Comparison of ENCODE assay signal across 30 cellular contexts in the genomic region with DNA sequence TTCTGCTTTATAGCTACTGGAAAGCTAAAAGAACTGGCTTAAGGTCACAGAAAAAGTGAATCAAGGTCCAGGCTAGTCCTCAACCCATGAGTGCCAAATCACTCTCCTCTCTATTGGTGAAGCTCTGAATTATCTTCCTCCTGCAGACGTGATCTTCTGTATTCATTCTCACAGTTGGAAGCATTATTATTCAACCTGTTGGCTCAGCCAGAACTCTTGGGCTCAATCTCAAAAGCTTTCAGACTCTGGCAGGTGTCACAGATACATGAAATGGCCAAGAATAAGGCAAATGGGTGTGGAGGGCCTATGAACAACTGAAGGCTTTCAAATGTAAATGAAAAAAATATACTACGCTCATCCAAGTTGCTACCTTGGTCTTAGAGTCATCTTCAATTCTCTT.
DNase-seq lines count a peak whose midpoint lies in the region; ATAC-seq, FAIRE-seq and TF ChIP-seq lines count a peak whose summit lies in the region.
"Had no signal": no experiment of that assay in that cellular context is flagged by ENCODE, and none has a peak within 500 bp of the region (broad histone marks: within the 10 kb centered on the region; RNA-seq: fewer than 3 reads in every experiment).

No MANE protein-coding gene starts in this region.

- SMC1A ChIA-PET in GM12878 (lab: Charles Lee; ENCODE audit: uncharacterized antibody, unreplicated experiment) = interaction anchor here (0.7 to 2.5 kb wide), 14 partner anchors 8 to 196 kb away, joined by 3 to 7 read pairs (median 4); no protein-coding TSS in a partner anchor

- H3K4me2 ChIP-seq in IMR-90 (ENCODE audit: low read depth, low read length) (peak overlapping the region; percentile 79), GM12878 (ENCODE audit: control insufficient read depth, insufficient read depth) (peak overlapping the region; percentile 33; the same call in 1 of the 2 replicates)
- H3K4me2 ChIP-seq: A549, neural progenitor cell had no signal

- no peak overlapping the region for H2BK5ac ChIP-seq in IMR-90 (ENCODE audit: low read depth, low read length, poor library complexity, severe bottlenecking)

- H3K9me1 ChIP-seq in IMR-90 (ENCODE audit: insufficient read depth, low read length) = peaks cover 15% of the 10 kb centered on the region

- FAIRE-seq in GM12878 (lab: Jason Lieb, UNC) = no peak
- FAIRE-seq: A549, islet of Langerhans, pancreas had no signal

- peak overlapping the region; percentile 88 for H3K14ac ChIP-seq in IMR-90 (replicated peaks; ENCODE audit: low read depth, low read length)

- H4K8ac ChIP-seq in IMR-90 (ENCODE audit: low read depth in 2 of 2, low read length in 2 of 2) = peak overlapping the region in 1 of 2 experiments; percentile 8; a peak in 1 of 4 replicates

- intact Hi-C loops in IMR-90 (cut with micrococcal nuclease) = no loop called here
- intact Hi-C loops in GM12878 (cut with micrococcal nuclease; ENCODE audit: unreplicated experiment) = loop anchor here (1.0 to 10.0 kb wide), 3 partner anchors 183 to 323 kb away; no protein-coding TSS in a partner anchor

- H3K56ac ChIP-seq in IMR-90 (ENCODE audit: extremely low read depth, insufficient read depth, low read length) = peak overlapping the region; percentile 19; the same call in 1 of the 2 replicates

- H3K9ac ChIP-seq in IMR-90 (ENCODE audit: low read depth, low read length) = no peak overlapping the region
- no peak overlapping the region for H3K9ac ChIP-seq in GM12878 (ENCODE audit: control insufficient read depth, insufficient read depth, low read length)
- H3K9ac ChIP-seq: neural progenitor cell had no signal

- H2AFZ ChIP-seq in IMR-90 (replicated peaks; ENCODE audit: low read length, poor library complexity) = no peak overlapping the region
- H2AFZ ChIP-seq in GM12878 (ENCODE audit: control insufficient read depth, low read depth, low read length) = no peak overlapping the region
- H2AFZ ChIP-seq: neural progenitor cell, PC-9 had no signal

- no peak overlapping the region; the same call in 1 of the 2 replicates for H4K5ac ChIP-seq in IMR-90 (ENCODE audit: low read depth, low read length)

- DNase-seq in IMR-90 = no peak
- no peak for DNase-seq in GM12878 (ENCODE audit: low read depth, low spot score)
- DNase-seq in AG08396 (ENCODE audit: low spot score) = no peak
- DNase-seq in erythroblast (lab: John Stamatoyannopoulos, UW) = no peak
- DNase-seq in cortex of kidney (lab: John Stamatoyannopoulos, UW) = no peak
- DNase-seq in epidermal melanocyte (ENCODE audit: insufficient read length, low spot score) = no peak
- DNase-seq: activated CD4-positive, alpha-beta T cell treated with anti-CD3 and anti-CD28 coated beads, Interleukin-2, amount 50 U/mL, for 48 hours; activated naive CD8-positive, alpha-beta T cell treated with anti-CD3 and anti-CD28 coated beads, Interleukin-2, amount 50 U/mL, for 24 hours; activated T-cell treated with anti-CD3 and anti-CD28 coated beads, Interleukin-2, amount 50 U/mL, for 72 hours; AML-193; CD4-positive, CD25-positive, alpha-beta regulatory T cell; effector memory CD4-positive, alpha-beta T cell; KG1; NCI-H1436 treated with DMSO at 0.1 percent for 48 hours; NCI-H2107; NK-92 treated with Interleukin-12 subunit alpha and Interleukin-12 subunit beta, amount 100 ng/mL, for 24 hours; pancreas; PC-9; retina; stimulated activated CD4-positive, alpha-beta T cell treated with anti-CD3 and anti-CD28 coated beads, Interleukin-1b, Interleukin-23, amount 100 ng/mL, for 48 hours; stimulated activated naive CD8-positive, alpha-beta T cell treated with anti-CD3 and anti-CD28 coated beads, Interleukin-15, Interleukin-2, amounts not matched to agents 100 U/mL and 50 U/mL, for 24 hours had no signal

- CTCF ChIA-PET in IMR-90 (lab: Yijun Ruan, JAX) = no interaction called here
- CTCF ChIA-PET in GM12878 (lab: Yijun Ruan, JAX) = interaction anchor here (0.6 to 0.9 kb wide), 2 partner anchors 115 to 542 kb away, joined by 3 read pairs; no protein-coding TSS in a partner anchor

- in situ Hi-C loops in IMR-90 (cut with MboI; ENCODE audit: low sequenced_read_pairs) (no loop called here), GM12878 (cut with MboI) (no loop called here)

- peak overlapping the region; percentile 77 for H3K23ac ChIP-seq in IMR-90 (ENCODE audit: low read depth, low read length)

- POLR2A ChIA-PET in IMR-90 (lab: Charles Lee; ENCODE audit: unreplicated experiment) (interaction anchor here (0.6 kb wide), 1 partner anchor 83 kb away, joined by 3 read pairs; no protein-coding TSS in a partner anchor), GM12878 (lab: Charles Lee) (interaction anchor here (0.8 to 1.6 kb wide), 2 partner anchors 14 to 52 kb away, joined by 4 to 6 read pairs; no protein-coding TSS in a partner anchor)

- H2BK20ac ChIP-seq in IMR-90 (ENCODE audit: low read depth, low read length) = peak overlapping the region; percentile 90

- TF ChIP-seq POLR2A in IMR-90 (IDR thresholded peaks at IDR 0.05; ENCODE audit: low read depth, low read length) (no peak), GM12878 (IDR thresholded peaks at IDR 0.05; ENCODE audit: low read depth, low read length) (no peak), erythroblast (IDR thresholded peaks at IDR 0.05; ENCODE audit: low read length) (no peak)

- H2BK15ac ChIP-seq in IMR-90 (ENCODE audit: low read depth, low read length) = peak overlapping the region; percentile 24; the same call in 2 of the 3 replicates

- dilution Hi-C loops in IMR-90 (cut with HindIII; ENCODE audit: low sequenced_read_pairs, unreplicated experiment) = no loop called here

- ATAC-seq in GM18502 (IDR thresholded peaks at IDR 0.05; ENCODE audit: poor library complexity, unreplicated experiment) (peak; percentile 24), GM21367 (IDR thresholded peaks at IDR 0.05; ENCODE audit: unreplicated experiment) (peak; percentile 6), IMR-90 (ENCODE audit: low read depth) (peak; percentile 5; the same call in 1 of the 2 replicates), GM12878 (no peak)
- ATAC-seq: A549; activated naive CD8-positive, alpha-beta T cell treated with anti-CD3 and anti-CD28 coated beads, Interleukin-2, amount 50 U/mL, for 24 hours; activated T-cell treated with anti-CD3 and anti-CD28 coated beads, Interleukin-2, amount 50 U/mL, for 72 hours; left lobe of liver; pancreas; stimulated activated naive CD8-positive, alpha-beta T cell treated with anti-CD3 and anti-CD28 coated beads, Interleukin-15, Interleukin-2, amounts not matched to agents 100 U/mL and 50 U/mL, for 24 hours had no signal

- no peak for TF ChIP-seq EP300 in GM12878 (IDR thresholded peaks at IDR 0.05; ENCODE audit: borderline replicate concordance in 1 of 2, control insufficient read depth in 1 of 2, low read depth in 2 of 2, low read length in 2 of 2)

- BruUV-seq in IMR-90 (replicated peaks; lab: Mats Ljungman, UMichigan) (no TSS peak), GM12878 (replicated peaks; lab: Mats Ljungman, UMichigan) (no TSS peak)

- 0 out of 2 replicates have a peak overlapping the region, but pooled peaks have one; percentile 16 for H2AK5ac ChIP-seq in IMR-90 (ENCODE audit: low read depth, low read length)

- TF ChIP-seq CTCF in IMR-90 (conservative IDR thresholded peaks at IDR 0.05; ENCODE audit: low read depth, low read length) (no peak), GM12878 (IDR thresholded peaks at IDR 0.05 in 2 of 3, conservative IDR thresholded peaks at IDR 0.05 in 1 of 3; ENCODE audit: control insufficient read depth in 2 of 3, extremely low read depth in 1 of 3, insufficient read depth in 1 of 3, low read depth in 3 of 3, low read length in 3 of 3) (no peak)

- no peaks in the 10 kb centered on the region for H3K27me3 ChIP-seq in IMR-90 (ENCODE audit: control insufficient read depth, insufficient read depth, low read length)
- no peaks in the 10 kb centered on the region for H3K27me3 ChIP-seq in GM12878 (replicated peaks in 1 of 2; ENCODE audit: control insufficient read depth in 2 of 2, insufficient read depth in 2 of 2, low read length in 1 of 2)
- H3K27me3 ChIP-seq: neural progenitor cell, pancreas had no signal

- RAD21 ChIA-PET in GM12878 (lab: Charles Lee; ENCODE audit: unreplicated experiment) = interaction anchor here (1.3 to 1.4 kb wide), 2 partner anchors 10 to 36 kb away, joined by 3 to 4 read pairs; no protein-coding TSS in a partner anchor

- H3K27ac ChIP-seq in IMR-90 (ENCODE audit: insufficient read depth, low read length) (no peak overlapping the region), GM12878 (ENCODE audit: control insufficient read depth, insufficient read depth) (no peak overlapping the region)
- H3K27ac ChIP-seq: coronary artery, neural progenitor cell, pancreas, SK-N-MC, skin epidermis had no signal

- no peaks in the 10 kb centered on the region for H3K79me2 ChIP-seq in GM12878 (ENCODE audit: control insufficient read depth, insufficient read depth, low read length)

- H3K79me1 ChIP-seq in IMR-90 (ENCODE audit: low read depth in 1 of 2, low read length in 2 of 2) = no peaks in the 10 kb centered on the region

- TF ChIP-seq RAD21 in IMR-90 (IDR thresholded peaks at IDR 0.05; ENCODE audit: low read length) (no peak), GM12878 (IDR thresholded peaks at IDR 0.05; ENCODE audit: insufficient read depth, low read depth, low read length) (no peak)

- H3K4me1 ChIP-seq in IMR-90 (ENCODE audit: control insufficient read depth, insufficient read depth, low read length) = peaks cover 19% of the 10 kb centered on the region
- peaks cover 20% of the 10 kb centered on the region; the same call in 1 of the 2 replicates for H3K4me1 ChIP-seq in GM12878 (ENCODE audit: control insufficient read depth, insufficient read depth, low read length)
- H3K4me1 ChIP-seq: neural progenitor cell had no signal

- peak overlapping the region; percentile 64 for H2BK120ac ChIP-seq in IMR-90 (ENCODE audit: low read depth, low read length)

- no peak overlapping the region; the same call in 1 of the 2 replicates for H3K18ac ChIP-seq in IMR-90 (ENCODE audit: low read depth, low read length)

- no peaks in the 10 kb centered on the region for H3K36me3 ChIP-seq in IMR-90 (ENCODE audit: control insufficient read depth, insufficient read depth, low read length)
- H3K36me3 ChIP-seq in GM12878 (ENCODE audit: control insufficient read depth in 2 of 2, insufficient read depth in 2 of 2, low read length in 1 of 2) = no peaks in the 10 kb centered on the region
- H3K36me3 ChIP-seq: neural progenitor cell, pancreas had no signal

- H4K20me1 ChIP-seq in IMR-90 (ENCODE audit: insufficient read depth, low read length) (no peaks in the 10 kb centered on the region), GM12878 (ENCODE audit: control insufficient read depth, insufficient read depth) (no peaks in the 10 kb centered on the region)

- no CpG with 5 or more reads among the region's 2 CpGs for WGBS in IMR-90 (ENCODE audit: extremely low coverage in 2 of 2, insufficient read length in 1 of 2), 2 experiments
- 65% methylated on average over 2 of the region's 2 CpGs for WGBS in GM12878 (ENCODE audit: insufficient coverage, insufficient replicate concordance, low lambda C conversion rate, missing lambda C conversion rate)

- H2AK9ac ChIP-seq in IMR-90 (replicated peaks; ENCODE audit: low read depth, low read length, poor library complexity) = no peak overlapping the region

- H4K91ac ChIP-seq in IMR-90 (ENCODE audit: insufficient read depth, low read depth, low read length) = peak overlapping the region; percentile 11; the same call in 1 of the 2 replicates

- peak overlapping the region; percentile 72 for H3K4ac ChIP-seq in IMR-90 (ENCODE audit: low read depth, low read length)

- H3K4me3 ChIP-seq in IMR-90 (ENCODE audit: insufficient read depth, low read depth, low read length) (no peak overlapping the region), GM12878 (no peak overlapping the region)
- H3K4me3 ChIP-seq: A549, coronary artery, neural progenitor cell, pancreas, PC-9, SK-N-MC, skin epidermis had no signal

- H3K9me3 ChIP-seq in IMR-90 (ENCODE audit: control insufficient read depth, insufficient read depth, low read length) (no peaks in the 10 kb centered on the region), GM12878 (replicated peaks; ENCODE audit: control insufficient read depth, insufficient read depth, low read length) (no peaks in the 10 kb centered on the region)
- H3K9me3 ChIP-seq: A549, pancreas had no signal
